ENCODE assay signal across 12 cellular contexts in genomic region chr6:11876934-11877433, GRCh38.
DNase-seq lines count a peak whose midpoint lies in the region; ATAC-seq and TF ChIP-seq lines count a peak whose summit lies in the region.
"Had no signal": no experiment of that assay in that cellular context is flagged by ENCODE, and none has a peak within 500 bp of the region (broad histone marks: within the 10 kb centered on the region; RNA-seq: fewer than 3 reads in every experiment).

No MANE protein-coding gene starts in this region.

- TF ChIP-seq POLR2A in GM18505 (IDR thresholded peaks at IDR 0.05; ENCODE audit: borderline replicate concordance, extremely low read depth, insufficient read depth, insufficient read length), result peak; percentile 9
- no peak for TF ChIP-seq POLR2A in esophagus squamous epithelium (IDR thresholded peaks at IDR 0.05)

- DNase-seq in GM20000 (ENCODE audit: low spot score) (peak; percentile 55), NCI-H69 (lab: John Stamatoyannopoulos, UW) (peak; percentile 12), NCI-H146 (lab: John Stamatoyannopoulos, UW) (no peak), esophagus squamous epithelium (lab: John Stamatoyannopoulos, UW) (no peak)
- no peak for DNase-seq in activated effector memory CD4-positive, alpha-beta T cell treated with Interleukin-2 at 50 U/mL for 16 hours
- DNase-seq: activated T-cell treated with anti-CD3 and anti-CD28 coated beads, Interleukin-2, amount 50 U/mL, for 24 hours; BE2C had no signal

- intact Hi-C loops in esophagus squamous epithelium (cut with DNase I), result no loop called here

- no peaks in the 10 kb centered on the region for H3K27me3 ChIP-seq in esophagus squamous epithelium
- H3K27me3 ChIP-seq: BE2C had no signal

- no peaks in the 10 kb centered on the region for H3K36me3 ChIP-seq in esophagus squamous epithelium
- H3K36me3 ChIP-seq: BE2C had no signal

- no peak overlapping the region for H3K27ac ChIP-seq in esophagus squamous epithelium
- H3K27ac ChIP-seq: HL-60, RWPE1 had no signal

- no peaks in the 10 kb centered on the region for H3K9me3 ChIP-seq in esophagus squamous epithelium
- H3K9me3 ChIP-seq: BE2C had no signal

- H3K4me3 ChIP-seq in esophagus squamous epithelium, result no peak overlapping the region

- H3K4me1 ChIP-seq in esophagus squamous epithelium, result no peaks in the 10 kb centered on the region
- H3K4me1 ChIP-seq: BE2C had no signal

- no peak for TF ChIP-seq CTCF in GM20000 (IDR thresholded peaks at IDR 0.05; ENCODE audit: extremely low read depth, missing control alignments)
- no peak for TF ChIP-seq CTCF in esophagus squamous epithelium (IDR thresholded peaks at IDR 0.05)

- 84 to 86% methylated on average over 10 of the region's 10 CpGs for WGBS in esophagus squamous epithelium, 2 donors

- ATAC-seq in GM18505 (IDR thresholded peaks at IDR 0.05; ENCODE audit: unreplicated experiment) (peak; percentile 76), HG02973 (IDR thresholded peaks at IDR 0.05; ENCODE audit: unreplicated experiment) (peak; percentile 74), HG03520 (IDR thresholded peaks at IDR 0.05; ENCODE audit: unreplicated experiment) (no peak)

Comparison
In these comparisons a context has a peak if more than half of its experiments do, and no peak if none do; other contexts are left out.
1. DNase-seq: peak in GM20000 (single experiment) and NCI-H69 (single experiment); none in NCI-H146 (single experiment), activated effector memory CD4-positive, alpha-beta T cell treated with Interleukin-2 at 50 U/mL for 16 hours (single experiment) and esophagus squamous epithelium (single experiment).